ENCODE assay signal across 2 cellular contexts in genomic region chr7:151137076-151137611, GRCh38.
TF ChIP-seq lines count a peak whose summit lies in the region.

No MANE protein-coding gene starts in this region.

TF ChIP-seq in SK-N-SH, 30 proteins besides CTCF, POLR2A, EP300 and RAD21 (continued from another document):
- TF ChIP-seq REST (IDR thresholded peaks at IDR 0.05; ENCODE audit: low read depth, low read length), result no peak
- no peak for TF ChIP-seq CHD2 (IDR thresholded peaks at IDR 0.05; ENCODE audit: low read length, partially characterized antibody)
- no peak for TF ChIP-seq TCF12 (IDR thresholded peaks at IDR 0.05)
- no peak for TF ChIP-seq YY1 (IDR thresholded peaks at IDR 0.05; ENCODE audit: low read depth)
- no peak for TF ChIP-seq USF1 (IDR thresholded peaks at IDR 0.05; ENCODE audit: borderline replicate concordance, low read depth)
- no peak for TF ChIP-seq FOSL2 (IDR thresholded peaks at IDR 0.05; ENCODE audit: borderline replicate concordance, low read depth)

TF ChIP-seq in SK-N-SH treated with all-trans-retinoic acid at 6 μM for 48 hours, 23 proteins besides CTCF, POLR2A, EP300 and RAD21 (continued from another document):
- no peak for TF ChIP-seq TSHZ2 (CRISPR knock-in tag; IDR thresholded peaks at IDR 0.05)
- TF ChIP-seq TOX (CRISPR knock-in tag; IDR thresholded peaks at IDR 0.05; ENCODE audit: borderline replicate concordance), result no peak
- no peak for TF ChIP-seq ESRRG (CRISPR knock-in tag; IDR thresholded peaks at IDR 0.05)
- no peak for TF ChIP-seq POU6F1 (CRISPR knock-in tag; IDR thresholded peaks at IDR 0.05; ENCODE audit: borderline replicate concordance, low read depth)
